In the genomic region with DNA sequence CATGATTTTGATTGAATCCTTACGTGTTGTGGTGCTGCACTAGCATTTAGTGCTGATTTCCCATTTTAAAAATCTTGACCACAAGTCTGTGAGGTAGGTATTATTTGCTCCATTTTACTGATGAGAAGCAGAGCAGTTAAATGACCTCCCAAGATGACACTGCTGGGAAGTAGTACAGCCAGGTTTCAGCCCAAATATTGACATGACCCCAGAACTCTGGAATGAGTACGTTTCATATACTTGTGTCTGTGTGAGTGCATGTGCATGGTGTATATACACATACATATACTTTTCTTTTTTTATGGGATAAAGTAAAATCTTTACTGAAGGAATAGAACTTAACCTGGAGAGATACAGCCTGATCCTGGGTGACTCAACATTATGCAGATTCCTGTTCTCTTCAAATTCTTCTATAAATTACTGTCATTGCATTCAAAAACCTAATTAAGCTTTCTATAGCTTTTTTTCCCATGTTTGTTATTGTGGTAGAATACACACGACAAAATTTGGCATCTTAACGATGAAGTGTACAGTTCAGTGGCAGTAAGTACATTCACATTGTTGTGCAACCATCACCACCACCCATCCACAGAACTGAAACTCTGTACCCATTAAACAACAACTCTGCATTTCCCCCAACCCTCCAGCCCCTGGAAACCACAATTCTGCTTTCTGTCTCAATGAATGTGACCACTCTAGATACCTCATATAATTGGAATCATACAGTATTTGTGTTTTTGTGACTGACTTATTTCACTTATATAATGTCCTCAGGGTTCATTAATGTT, we compare ENCODE assay signal across 23 cellular contexts.
DNase-seq lines count a peak whose midpoint lies in the region; ATAC-seq and TF ChIP-seq lines count a peak whose summit lies in the region.
"Had no signal": no experiment of that assay in that cellular context is flagged by ENCODE, and none has a peak within 500 bp of the region (broad histone marks: within the 10 kb centered on the region; RNA-seq: fewer than 3 reads in every experiment).

No MANE protein-coding gene starts in this region.

- ATAC-seq in HG03039 (IDR thresholded peaks at IDR 0.05; ENCODE audit: unreplicated experiment): no peak
- ATAC-seq: K562, T-helper 17 cell had no signal

- TF ChIP-seq CTCF in NB4 (IDR thresholded peaks at IDR 0.05; ENCODE audit: low read depth, low read length): no peak

- H3K4me3 ChIP-seq in NB4 (ENCODE audit: low read depth, low read length): no peak overlapping the region
- H3K4me3 ChIP-seq: BLaER1, K562, MG63, Peyer's patch, SK-N-MC had no signal

- TF ChIP-seq POLR2A in NB4 (IDR thresholded peaks at IDR 0.05; ENCODE audit: extremely low read depth, insufficient read length): no peak

- DNase-seq in SIG-M5 treated with dmso at 0.1 percent for 504 hours (lab: John Stamatoyannopoulos, UW; ENCODE audit: unreplicated experiment): peak; percentile 21
- DNase-seq in SIG-M5 (lab: John Stamatoyannopoulos, UW): no peak
- DNase-seq in NB4 (ENCODE audit: low read depth): peak; percentile 11
- DNase-seq in RPMI8226: peak; percentile 7
- peak; percentile 12 for DNase-seq in medulla oblongata (ENCODE audit: extremely low spot score)
- DNase-seq in stimulated activated CD4-positive, alpha-beta T cell treated with anti-CD3 and anti-CD28 coated beads, Interleukin-2, amount 100 ng/mL, for 48 hours: no peak
- no peak for DNase-seq in NCI-H2227 (lab: John Stamatoyannopoulos, UW; ENCODE audit: unreplicated experiment)
- DNase-seq: ACHN; Caco-2; CD4-positive, alpha-beta memory T cell; DMS 273 treated with DMSO at 0.1 percent for 48 hours; MG63; NCI-H1694; NCI-H2081; NCI-H2171; NCI-H524 treated with DMSO at 0.1 percent for 48 hours; Peyer's patch; SW 1271; T-helper 17 cell had no signal

Comparison
In these comparisons a context has a peak if more than half of its experiments do, and no peak if none do; other contexts are left out.
1. DNase-seq: peak in SIG-M5 treated with dmso at 0.1 percent for 504 hours (single experiment), NB4 (single experiment), RPMI8226 (single experiment) and medulla oblongata (single experiment); none in SIG-M5 (single experiment), stimulated activated CD4-positive, alpha-beta T cell treated with anti-CD3 and anti-CD28 coated beads, Interleukin-2, amount 100 ng/mL, for 48 hours (0 of 2) and NCI-H2227 (single experiment).